Comparison of ENCODE assay signal across 21 cellular contexts in the genomic region with DNA sequence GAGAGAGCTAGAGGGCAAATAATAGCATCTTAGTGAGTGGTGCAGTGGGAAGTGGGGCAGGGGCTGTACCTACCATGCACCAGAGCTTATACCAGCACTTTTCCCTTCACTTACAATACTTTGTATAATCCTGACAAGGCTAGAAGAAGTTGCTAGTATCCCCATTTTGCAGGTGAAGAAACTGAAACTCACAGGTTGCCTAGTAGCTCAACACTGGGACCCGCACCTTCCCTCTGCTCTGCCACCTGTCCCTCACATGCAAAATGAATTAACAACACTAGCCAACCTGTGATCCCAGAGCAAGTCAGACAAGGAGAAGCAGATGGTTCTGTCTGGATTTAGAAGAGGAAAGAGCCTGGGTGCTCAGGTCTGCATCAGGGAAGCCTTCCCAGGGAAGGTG.
"Had no signal": no experiment of that assay in that cellular context is flagged by ENCODE, and none has a peak within 500 bp of the region (broad histone marks: within the 10 kb centered on the region; RNA-seq: fewer than 3 reads in every experiment).

No MANE protein-coding gene starts in this region.

- DNase-seq: colonic mucosa; effector CD8-positive, alpha-beta T cell; endodermal cell; foreskin fibroblast; gastrocnemius medialis; left ventricle myocardium superior; lower lobe of right lung; natural killer cell; occipital lobe; ovary; posterior cingulate gyrus; psoas muscle; right cardiac atrium; sigmoid colon; stimulated activated CD4-positive, alpha-beta T cell treated with anti-CD3 and anti-CD28 coated beads, Interleukin-2, amount 100 ng/mL, for 24 hours; stimulated activated CD4-positive, alpha-beta T cell treated with anti-CD3 and anti-CD28 coated beads, Interleukin-4, amount 100 ng/mL, for 24 hours; stimulated activated naive CD8-positive, alpha-beta T cell treated with anti-CD3 and anti-CD28 coated beads, Interleukin-15, Interleukin-2, amounts not matched to agents 100 U/mL and 50 U/mL, for 24 hours; substantia nigra; testis; tibial artery had no signal

- H3K4me3 ChIP-seq: colonic mucosa, gastrocnemius medialis, lower lobe of right lung, ovary, psoas muscle, sigmoid colon, testis, tibial artery had no signal

- H3K27me3 ChIP-seq: colonic mucosa, ovary, sigmoid colon, testis had no signal

- H3K4me1 ChIP-seq: colonic mucosa, gastrocnemius medialis, lower lobe of right lung, psoas muscle, sigmoid colon, testis, tibial artery had no signal

- H3K36me3 ChIP-seq: colonic mucosa, gastrocnemius medialis, lower lobe of right lung, ovary, sigmoid colon, tibial artery had no signal

- H3K27ac ChIP-seq: colonic mucosa, epithelial cell of prostate, gastrocnemius medialis, lower lobe of right lung, ovary, psoas muscle, sigmoid colon, testis, tibial artery had no signal
